ENCODE assay signal across 24 cellular contexts in genomic region chr20:42945194-42945593, GRCh38.
"Had no signal": no experiment of that assay in that cellular context is flagged by ENCODE, and none has a peak within 500 bp of the region (broad histone marks: within the 10 kb centered on the region; RNA-seq: fewer than 3 reads in every experiment).

No MANE protein-coding gene starts in this region.

- H3K9me3 ChIP-seq: colonic mucosa, Peyer's patch had no signal

- DNase-seq: activated CD4-positive, alpha-beta T cell treated with anti-CD3 and anti-CD28 coated beads for 4 hours; activated CD4-positive, alpha-beta T cell treated with anti-CD3 and anti-CD28 coated beads, Interleukin-2, amount 50 U/mL, for 4 hours; activated CD8-positive, alpha-beta memory T cell treated with anti-CD3 and anti-CD28 coated beads, Interleukin-2, amount 50 U/mL, for 48 hours; activated CD8-positive, alpha-beta T cell treated with anti-CD3 and anti-CD28 coated beads, Interleukin-2, amount 10 ng/mL, durations not matched to agents 7 days and 5 days; activated T-cell treated with anti-CD3 and anti-CD28 coated beads, Interleukin-2, amount 50 U/mL, for 1 hour; aorta; caudate nucleus; colonic mucosa; MM.1S; NCI-H1105; NCI-H1436; NCI-H1694 treated with DMSO at 0.1 percent for 48 hours; NCI-H2081; NCI-H774; NK-92 treated with Interleukin-12 subunit alpha and Interleukin-12 subunit beta, amount 100 ng/mL, for 24 hours; Peyer's patch; SHP77; T-cell; T-helper 2 cell; T1000 had no signal

- H3K4me3 ChIP-seq: breast epithelium, colonic mucosa, Peyer's patch had no signal

- H3K4me1 ChIP-seq: breast epithelium, colonic mucosa, Peyer's patch had no signal

- H3K4me2 ChIP-seq: KMS-11 had no signal

- H3K9me3 Mint-ChIP-seq: activated naive CD4-positive, alpha-beta T cell treated with anti-CD3 and anti-CD28 coated beads, Interleukin-2, amount 50 U/mL, for 24 hours had no signal

- H3K27ac ChIP-seq: breast epithelium, colonic mucosa, KMS-11, Peyer's patch, RWPE1 had no signal

- H3K4me3 Mint-ChIP-seq: activated CD8-positive, alpha-beta T cell treated with anti-CD3 and anti-CD28 coated beads, Interleukin-2, amount 10 ng/mL, durations not matched to agents 7 days and 5 days; activated naive CD4-positive, alpha-beta T cell treated with anti-CD3 and anti-CD28 coated beads, Interleukin-2, amount 50 U/mL, for 24 hours; T-cell had no signal

- H3K36me3 ChIP-seq: breast epithelium, colonic mucosa, Peyer's patch had no signal

- ATAC-seq: activated CD8-positive, alpha-beta T cell treated with anti-CD3 and anti-CD28 coated beads, Interleukin-2, amount 10 ng/mL, durations not matched to agents 7 days and 5 days; T-cell had no signal

- H3K36me3 Mint-ChIP-seq: activated naive CD4-positive, alpha-beta T cell treated with anti-CD3 and anti-CD28 coated beads, Interleukin-2, amount 50 U/mL, for 24 hours; T-cell had no signal

- H3K4me1 Mint-ChIP-seq: activated naive CD4-positive, alpha-beta T cell treated with anti-CD3 and anti-CD28 coated beads, Interleukin-2, amount 50 U/mL, for 24 hours; T-cell had no signal

- H3K9ac ChIP-seq: KMS-11 had no signal

- H3K27me3 Mint-ChIP-seq: activated naive CD4-positive, alpha-beta T cell treated with anti-CD3 and anti-CD28 coated beads, Interleukin-2, amount 50 U/mL, for 24 hours had no signal

- H3K27me3 ChIP-seq: breast epithelium, colonic mucosa, Peyer's patch had no signal

- H3K27ac Mint-ChIP-seq: activated CD8-positive, alpha-beta T cell treated with anti-CD3 and anti-CD28 coated beads, Interleukin-2, amount 10 ng/mL, durations not matched to agents 7 days and 5 days; activated naive CD4-positive, alpha-beta T cell treated with anti-CD3 and anti-CD28 coated beads, Interleukin-2, amount 50 U/mL, for 24 hours; T-cell had no signal
